18 cellular contexts compared by ENCODE assay signal in genomic region chr6:30319146-30319835, GRCh38. TPM values are rescaled to one million over a fixed set of nuclear protein-coding genes. Genes with fewer than 3 reads are reported as not detected.
DNase-seq lines count a peak whose midpoint lies in the region; ATAC-seq, FAIRE-seq and TF ChIP-seq lines count a peak whose summit lies in the region.
"Had no signal": no experiment of that assay in that cellular context is flagged by ENCODE, and none has a peak within 500 bp of the region (broad histone marks: within the 10 kb centered on the region; RNA-seq: fewer than 3 reads in every experiment).

No MANE protein-coding gene starts in this region.

- H4K20me1 ChIP-seq in H9 (ENCODE audit: control insufficient read depth, insufficient read depth, insufficient read length) = no peaks in the 10 kb centered on the region
- H4K20me1 ChIP-seq in K562 (replicated peaks; ENCODE audit: control insufficient read depth, insufficient read depth, low read length) = peaks cover 5% of the 10 kb centered on the region; the same call in 1 of the 2 replicates

- peaks cover 17 to 24% (median 17%) of the 10 kb centered on the region in 3 experiments; a peak in 6 of 7 replicates for H3K36me3 Mint-ChIP-seq in H9 (ENCODE audit: insufficient read depth in 1 of 3, low read depth in 3 of 3)

- H3K9ac ChIP-seq in H9 (ENCODE audit: extremely low read depth, insufficient read length, low read length) (no peak overlapping the region), K562 (ENCODE audit: insufficient read depth in 1 of 2, low read depth in 2 of 2, low read length in 2 of 2) (no peak overlapping the region)

- CTCF ChIA-PET in K562 (lab: Yijun Ruan, JAX; ENCODE audit: low intra/inter-chr PET ratio) = no interaction called here

- H3K4ac ChIP-seq in H9 (ENCODE audit: low read depth, low read length) = no peak overlapping the region

- H3K14ac ChIP-seq in H9 (ENCODE audit: insufficient read depth, low read length) = no peak overlapping the region

- TF ChIP-seq POLR2A in K562 (conservative IDR thresholded peaks at IDR 0.05) = no peak

- no peak overlapping the region for H4K91ac ChIP-seq in H9 (ENCODE audit: insufficient read length, low read depth, low read length)

- WGBS in H9 (ENCODE audit: extremely low coverage, insufficient read length, low lambda C conversion rate) = no CpG with 5 or more reads among the region's 1 CpG
- 96% methylated on average over 1 of the region's 1 CpG for WGBS in K562 (ENCODE audit: insufficient coverage, low coverage, missing lambda C conversion rate)

- H3K9me1 ChIP-seq in K562 (ENCODE audit: control insufficient read depth, insufficient read depth, low read length) = no peaks in the 10 kb centered on the region

- no peak overlapping the region for H2BK20ac ChIP-seq in H9 (ENCODE audit: low read depth, low read length, poor library complexity, severe bottlenecking)

- no peak overlapping the region for H2BK15ac ChIP-seq in H9 (ENCODE audit: low read depth, low read length)

- no peak overlapping the region for H3K23ac ChIP-seq in H9 (ENCODE audit: insufficient read length, low read depth, low read length)

- H3K4me3 ChIP-seq in K562 = no peak overlapping the region
- H3K4me3 ChIP-seq: breast epithelium, PC-9, SJSA1, spleen had no signal

- H3K4me1 ChIP-seq in H9 (ENCODE audit: insufficient read depth, low read length) (peaks cover 13% of the 10 kb centered on the region; the same call in 1 of the 2 replicates), K562 (replicated peaks in 1 of 2; ENCODE audit: control insufficient read depth in 2 of 2, insufficient read depth in 2 of 2, low read length in 2 of 2) (peaks cover 7 to 26% of the 10 kb centered on the region in 2 experiments)

- H3K4me2 ChIP-seq in H9 (ENCODE audit: insufficient read depth, insufficient read length, low read length) (no peak overlapping the region), K562 (ENCODE audit: insufficient read depth, low read length) (no peak overlapping the region)
- H3K4me2 ChIP-seq: PC-9 had no signal

- no peak for TF ChIP-seq RAD21 in K562 (CRISPR knock-in tag; conservative IDR thresholded peaks at IDR 0.05 in 1 of 2, IDR thresholded peaks at IDR 0.05 in 1 of 2)

- no peaks in the 10 kb centered on the region for H3K27me3 Mint-ChIP-seq in H9 (ENCODE audit: low read depth)
- H3K27me3 Mint-ChIP-seq: activated naive CD4-positive, alpha-beta T cell treated with anti-CD3 and anti-CD28 coated beads, Interleukin-2, amount 10 ng/mL, durations not matched to agents 7 days and 5 days had no signal

- no peak for TF ChIP-seq CTCF in H9 (conservative IDR thresholded peaks at IDR 0.05)
- TF ChIP-seq CTCF in K562 (IDR thresholded peaks at IDR 0.05 in 2 of 3, conservative IDR thresholded peaks at IDR 0.05 in 1 of 3; ENCODE audit: insufficient read depth in 2 of 3, low read depth in 1 of 3, low read length in 3 of 3) = no peak
- TF ChIP-seq CTCF in GM20000 (IDR thresholded peaks at IDR 0.05; ENCODE audit: extremely low read depth, missing control alignments) = no peak

- peaks cover 64 to 67% of the 10 kb centered on the region in 2 experiments for H3K4me1 Mint-ChIP-seq in H9

- H3K36me3 ChIP-seq in K562 (ENCODE audit: control insufficient read depth, insufficient read depth, low read length) = peaks cover 78% of the 10 kb centered on the region
- H3K36me3 ChIP-seq: breast epithelium had no signal

- no peak overlapping the region for H3T11ph ChIP-seq in H9 (ENCODE audit: low read length)

- in situ Hi-C loops in K562 (cut with MboI) = no loop called here

- BruUV-seq in K562 (replicated peaks; lab: Mats Ljungman, UMichigan) = no TSS peak

- H4K5ac ChIP-seq in H9 (ENCODE audit: insufficient read length, low read depth, low read length) = no peak overlapping the region

- H3K18ac ChIP-seq in H9 (ENCODE audit: insufficient read length, low read depth, low read length) = no peak overlapping the region

- H2BK120ac ChIP-seq in H9 (ENCODE audit: low read depth, low read length, poor library complexity, severe bottlenecking) = no peak overlapping the region

- FAIRE-seq in K562 (lab: Jason Lieb, UNC) = no peak
- FAIRE-seq: kidney had no signal

- no peak overlapping the region for H4K8ac ChIP-seq in H9 (replicated peaks; ENCODE audit: insufficient read length, low read depth, low read length)

- POLR2A ChIA-PET in K562 (lab: Yijun Ruan, JAX) = no interaction called here

- intact Hi-C loops in K562 (cut with micrococcal nuclease) = loop anchor here (5.0 kb wide), 1 partner anchor 912 kb away; no protein-coding TSS in a partner anchor

- TF ChIP-seq EP300 in K562 (IDR thresholded peaks at IDR 0.05; ENCODE audit: low read length) = no peak

- H3K27me3 ChIP-seq in H9 (ENCODE audit: insufficient read depth, low read length) (no peaks in the 10 kb centered on the region), K562 (ENCODE audit: control insufficient read depth in 2 of 2, insufficient read depth in 2 of 2, low read length in 2 of 2) (no peaks in the 10 kb centered on the region)
- H3K27me3 ChIP-seq: breast epithelium, SJSA1, spleen had no signal

- peak overlapping the region; percentile 0 to 89 (median 18); a peak in 5 of 7 replicates for H3K27ac Mint-ChIP-seq in H9

- no peaks in the 10 kb centered on the region for H3K9me3 Mint-ChIP-seq in H9
- H3K9me3 Mint-ChIP-seq: activated naive CD4-positive, alpha-beta T cell treated with anti-CD3 and anti-CD28 coated beads, Interleukin-2, amount 10 ng/mL, durations not matched to agents 7 days and 5 days had no signal

- peaks cover 7% of the 10 kb centered on the region for H3K79me1 ChIP-seq in H9 (ENCODE audit: insufficient read depth, low read depth, low read length, poor library complexity, severe bottlenecking)

- no peaks in the 10 kb centered on the region for H3K9me3 ChIP-seq in H9 (ENCODE audit: control insufficient read depth, low read depth, low read length)
- no peaks in the 10 kb centered on the region for H3K9me3 ChIP-seq in K562 (replicated peaks; ENCODE audit: control insufficient read depth, insufficient read depth, low read depth, low read length)
- H3K9me3 ChIP-seq: breast epithelium, SJSA1, spleen had no signal

- H2AFZ ChIP-seq in H9 (ENCODE audit: low read length) (no peak overlapping the region), K562 (ENCODE audit: low read depth, low read length) (no peak overlapping the region)
- H2AFZ ChIP-seq: PC-9 had no signal

- DNase-seq in EH (ENCODE audit: low read depth) (peak; percentile 48), H9 (no peak), K562 (ENCODE audit: extremely low read depth in 1 of 4, low spot score in 3 of 4) (no peak), iris pigment epithelial cell (ENCODE audit: low read depth) (peak; percentile 15), GM20000 (ENCODE audit: low spot score) (no peak), dermis blood vessel endothelial cell (no peak)
- no peak for DNase-seq in stimulated activated CD4-positive, alpha-beta T cell treated with anti-CD3 and anti-CD28 coated beads, Interleukin-4, amount 100 ng/mL, for 24 hours
- DNase-seq: activated CD8-positive, alpha-beta memory T cell treated with anti-CD3 and anti-CD28 coated beads, Interleukin-2, amount 50 U/mL, for 48 hours; activated naive CD4-positive, alpha-beta T cell treated with anti-CD3 and anti-CD28 coated beads, Interleukin-2, amount 10 ng/mL, durations not matched to agents 7 days and 5 days; kidney; NCI-H146; NCI-H748 treated with DMSO at 0.1 percent for 48 hours; PC-9; spleen; T-helper 2 cell had no signal

- H3K4me3 Mint-ChIP-seq in H9 = peak overlapping the region; percentile 6 to 7; a peak in 4 of 5 replicates
- H3K4me3 Mint-ChIP-seq: activated naive CD4-positive, alpha-beta T cell treated with anti-CD3 and anti-CD28 coated beads, Interleukin-2, amount 10 ng/mL, durations not matched to agents 7 days and 5 days had no signal

- H3K27ac ChIP-seq in H9 (ENCODE audit: insufficient read length, low read depth, low read length) (no peak overlapping the region), K562 (ENCODE audit: extremely low read depth, low read depth, low read length) (no peak overlapping the region)
- H3K27ac ChIP-seq: breast epithelium, PC-9, SJSA1, spleen had no signal

- no peak for ATAC-seq in K562
- ATAC-seq: activated CD4-positive, CD25-positive, alpha-beta regulatory T cell treated with anti-CD3 and anti-CD28 coated beads, Interleukin-2, amount 50 U/mL, for 24 hours had no signal

- H3K79me2 ChIP-seq in H9 (ENCODE audit: insufficient read depth, low read length) = peaks cover 57% of the 10 kb centered on the region; the same call in 1 of the 2 replicates
- H3K79me2 ChIP-seq in K562 (ENCODE audit: control insufficient read depth, insufficient read depth, low read length) = peaks cover 100% of the 10 kb centered on the region

- H2AK5ac ChIP-seq in H9 (ENCODE audit: insufficient read length, low read length) = no peak overlapping the region

- H3K23me2 ChIP-seq in H9 (ENCODE audit: insufficient read length, low read depth, low read length, poor library complexity, severe bottlenecking) = no peaks in the 10 kb centered on the region

- H2BK12ac ChIP-seq in H9 (ENCODE audit: insufficient read length, low read depth, low read length) = no peak overlapping the region

- H3K56ac ChIP-seq in H9 (ENCODE audit: insufficient read length, low read depth, low read length) = no peak overlapping the region

- H2BK5ac ChIP-seq in H9 (ENCODE audit: insufficient read length, low read length) = no peak overlapping the region

RNA-seq across cellular contexts. Expression of gene TRIM39, which starts 7.4 kb away (rescaled TPM):
- total RNA-seq in H9 (2021) (26.2 and 26.8 TPM in 2 replicates), K562 (2014; rRNA removed) (12.5 and 14.8 TPM in 2 replicates), K562 (2014; rRNA removed; fragmentation: Illumina TruSeq; extraction: Trizol) (12.8 and 13.7 TPM in 2 replicates), K562 (2015; rRNA removed; fragmentation: Illumina TruSeq; extraction: Trizol) (10.2 TPM in 2 replicates), K562 (2021) (15.3 and 17.4 TPM in 2 replicates), dermis blood vessel endothelial cell (11.6 and 15.3 TPM in 2 replicates)
- total RNA-seq in K562 (2011; cell fraction: chromatin; rRNA removed; ENCODE audit: low replicate concordance) = 32.1 and 33.3 TPM in 2 replicates
- total RNA-seq in K562 (2011; cell fraction: nucleolus; rRNA removed) = 19.3 and 21.2 TPM in 2 replicates
- total RNA-seq in K562 (2011; cell fraction: nucleoplasm; rRNA removed) = 21.7 and 22.1 TPM in 2 replicates
- polyA plus RNA-seq in K562 (2011; rRNA removed) (11.6 and 17.1 TPM in 2 replicates), K562 (2014; fragmentation: Illumina TruSeq; extraction: Trizol) (17.6 and 17.7 TPM in 2 replicates), K562 (2014; fragmentation: Nextera tagmentation; extraction: Ambion mirVana) (1 to 10 TPM; 5.6 to 5.8 TPM), K562 (2014; rRNA removed) (17.2 and 18.4 TPM in 2 replicates)
- 9.0 and 10.0 TPM in 2 replicates for polyA plus RNA-seq in K562 (2011; cell fraction: cytosol; rRNA removed)
- polyA plus RNA-seq in K562 (2011; cell fraction: nucleus; rRNA removed) = 35.2 and 49.0 TPM in 2 replicates
- polyA plus RNA-seq in K562 (2012) = 10.5 and 11.9 TPM in 2 replicates
- polyA minus RNA-seq in K562 (2011; rRNA and poly(A)+ RNA removed) = 9.4 and 12.4 TPM in 2 replicates
- polyA minus RNA-seq in K562 (2011; cell fraction: cytosol; rRNA and poly(A)+ RNA removed) = 7.5 and 12.2 TPM in 2 replicates
- 16.7 and 20.2 TPM in 2 replicates for polyA minus RNA-seq in K562 (2011; cell fraction: nucleus; rRNA and poly(A)+ RNA removed)

RNA-seq across cellular contexts. Expression of gene RPP21, which starts 25.7 kb away (rescaled TPM):
- total RNA-seq in H9 (2021) (62.2 and 64.0 TPM in 2 replicates), K562 (2014; rRNA removed) (231 and 363 TPM in 2 replicates), K562 (2014; rRNA removed; fragmentation: Illumina TruSeq; extraction: Trizol) (50.5 and 62.1 TPM in 2 replicates), K562 (2015; rRNA removed; fragmentation: Illumina TruSeq; extraction: Trizol) (164 and 166 TPM in 2 replicates), K562 (2021) (159 and 178 TPM in 2 replicates), dermis blood vessel endothelial cell (17.5 and 26.9 TPM in 2 replicates)
- total RNA-seq in K562 (2011; cell fraction: chromatin; rRNA removed; ENCODE audit: low replicate concordance) = 22.4 and 33.0 TPM in 2 replicates
- 49.1 and 56.7 TPM in 2 replicates for total RNA-seq in K562 (2011; cell fraction: nucleolus; rRNA removed)
- total RNA-seq in K562 (2011; cell fraction: nucleoplasm; rRNA removed) = 33.2 and 46.3 TPM in 2 replicates
- polyA plus RNA-seq in K562 (2011; rRNA removed) (88.9 and 90.3 TPM in 2 replicates), K562 (2014; fragmentation: Illumina TruSeq; extraction: Trizol) (83.9 and 235 TPM in 2 replicates), K562 (2014; fragmentation: Nextera tagmentation; extraction: Ambion mirVana) (100 to 1,000 TPM; 201 to 246 TPM), K562 (2014; rRNA removed) (362 and 376 TPM in 2 replicates)
- 198 and 661 TPM in 2 replicates for polyA plus RNA-seq in K562 (2011; cell fraction: cytosol; rRNA removed)
- polyA plus RNA-seq in K562 (2011; cell fraction: nucleus; rRNA removed) = 152 and 277 TPM in 2 replicates
- polyA plus RNA-seq in K562 (2012) = 234 and 238 TPM in 2 replicates
- 9.7 and 16.9 TPM in 2 replicates for polyA minus RNA-seq in K562 (2011; rRNA and poly(A)+ RNA removed)
- 29.1 and 38.4 TPM in 2 replicates for polyA minus RNA-seq in K562 (2011; cell fraction: cytosol; rRNA and poly(A)+ RNA removed)
- polyA minus RNA-seq in K562 (2011; cell fraction: nucleus; rRNA and poly(A)+ RNA removed) = 24.5 and 25.5 TPM in 2 replicates

Comparison
In these comparisons a context has a peak if more than half of its experiments do, and no peak if none do; other contexts are left out.
1. DNase-seq: peak in EH (single experiment) and iris pigment epithelial cell (single experiment); none in H9 (single experiment), K562 (0 of 4), GM20000 (single experiment), dermis blood vessel endothelial cell (single experiment) and stimulated activated CD4-positive, alpha-beta T cell treated with anti-CD3 and anti-CD28 coated beads, Interleukin-4, amount 100 ng/mL, for 24 hours (single experiment).